ENCODE assay signal across 13 cellular contexts in the genomic region with DNA sequence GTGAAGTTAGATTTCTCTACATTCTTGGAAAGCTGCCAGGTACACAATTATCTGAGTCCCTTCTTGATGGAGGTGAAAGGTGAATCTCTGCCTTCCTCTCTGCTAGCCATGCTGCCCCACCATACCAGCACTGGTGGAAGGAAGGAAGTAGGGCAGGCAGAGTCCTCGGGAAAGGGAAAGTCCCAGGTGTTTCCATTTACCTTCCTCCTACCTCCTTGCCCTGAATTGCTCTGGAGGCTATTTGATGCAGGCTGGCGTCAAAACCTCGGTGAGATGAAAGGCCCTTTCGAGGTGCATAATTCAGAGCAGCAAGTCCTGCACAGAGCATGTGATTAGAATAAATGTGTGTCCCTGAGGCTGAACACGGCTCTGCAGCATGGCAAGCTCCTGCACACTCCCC.
DNase-seq lines count a peak whose midpoint lies in the region; ATAC-seq and TF ChIP-seq lines count a peak whose summit lies in the region.
"Had no signal": no experiment of that assay in that cellular context is flagged by ENCODE, and none has a peak within 500 bp of the region (broad histone marks: within the 10 kb centered on the region; RNA-seq: fewer than 3 reads in every experiment).

No MANE protein-coding gene starts in this region.

- H4K20me1 ChIP-seq in BLaER1 = no peaks in the 10 kb centered on the region

- in situ Hi-C loops in transverse colon (cut with MboI; ENCODE audit: low pct_ligation_motif_present in 1 of 4, low pct_unique_long_range_greater_than_20kb in 1 of 4, low sequenced_read_pairs in 3 of 4) = no loop called here

- H3K36me3 ChIP-seq in BLaER1 (no peaks in the 10 kb centered on the region), transverse colon (no peaks in the 10 kb centered on the region), heart left ventricle (no peaks in the 10 kb centered on the region)
- H3K36me3 ChIP-seq: HAP-1 had no signal

- TF ChIP-seq CTCF in transverse colon (IDR thresholded peaks at IDR 0.05) (no peak), heart left ventricle (IDR thresholded peaks at IDR 0.05) (no peak)

- H3K9ac ChIP-seq in BLaER1 = no peak overlapping the region

- no peak for TF ChIP-seq EP300 in transverse colon (IDR thresholded peaks at IDR 0.05; ENCODE audit: low read depth)

- H3K27me3 ChIP-seq in BLaER1 = no peaks in the 10 kb centered on the region
- H3K27me3 ChIP-seq in transverse colon = no peaks in the 10 kb centered on the region
- H3K27me3 ChIP-seq in heart left ventricle = peaks cover 0 to 10% (median 0%) of the 10 kb centered on the region in 9 donors

- no peak for ATAC-seq in heart left ventricle

- DNase-seq in SK-N-DZ (ENCODE audit: low spot score) (peak; percentile 71), mucosa of gallbladder (ENCODE audit: low spot score) (peak; percentile 12), transverse colon (peak; percentile 15), heart left ventricle (no peak), NCI-H128 (lab: John Stamatoyannopoulos, UW; ENCODE audit: unreplicated experiment) (no peak)
- no peak for DNase-seq in activated CD4-positive, CD25-positive, alpha-beta regulatory T cell treated with anti-CD3 and anti-CD28 coated beads, Interleukin-2, amount 50 U/mL, for 72 hours
- DNase-seq: Caco-2; CD8-positive, alpha-beta memory T cell; DND-41; GDM1; GOT3 had no signal

- no peak overlapping the region for H3K27ac ChIP-seq in BLaER1
- no peak overlapping the region for H3K27ac ChIP-seq in transverse colon
- no peak overlapping the region for H3K27ac ChIP-seq in heart left ventricle

- H3K4me2 ChIP-seq in BLaER1 = peak overlapping the region; percentile 20

- H3K9me3 ChIP-seq in BLaER1 (peaks cover 19% of the 10 kb centered on the region), transverse colon (peaks cover 0 to 4% of the 10 kb centered on the region in 2 donors), heart left ventricle (peaks cover 0 to 13% (median 6%) of the 10 kb centered on the region in 12 donors)
- H3K9me3 ChIP-seq: Caco-2, HAP-1 had no signal

- intact Hi-C loops in transverse colon (cut with DNase I; ENCODE audit: low total_unique reads) = no loop called here
- intact Hi-C loops in heart left ventricle (cut with DNase I) = no loop called here

- H3K4me1 ChIP-seq in BLaER1 = peaks cover 42% of the 10 kb centered on the region
- no peaks in the 10 kb centered on the region for H3K4me1 ChIP-seq in transverse colon
- H3K4me1 ChIP-seq in heart left ventricle = peaks cover 0 to 6% (median 0%) of the 10 kb centered on the region in 12 donors
- H3K4me1 ChIP-seq: Caco-2, HAP-1 had no signal

- TF ChIP-seq POLR2A in transverse colon (IDR thresholded peaks at IDR 0.05) (no peak), heart left ventricle (IDR thresholded peaks at IDR 0.05) (no peak)

- WGBS in transverse colon (ENCODE audit: low coverage in 1 of 2), 2 donors = 31% methylated on average over 5 of the region's 5 CpGs; no CpG with 5 or more reads in 1 of the 2 donors
- WGBS in heart left ventricle, 4 donors = 41 to 58% (median 53%) methylated on average over 5 of the region's 5 CpGs

- no peak overlapping the region for H3K4me3 ChIP-seq in BLaER1
- no peak overlapping the region for H3K4me3 ChIP-seq in transverse colon
- H3K4me3 ChIP-seq in heart left ventricle = no peak overlapping the region
- H3K4me3 ChIP-seq: HAP-1 had no signal

Comparison
In these comparisons a context has a peak if more than half of its experiments do, and no peak if none do; other contexts are left out.
1. DNase-seq: peak in SK-N-DZ (single experiment), mucosa of gallbladder (single experiment) and transverse colon (single experiment); none in activated CD4-positive, CD25-positive, alpha-beta regulatory T cell treated with anti-CD3 and anti-CD28 coated beads, Interleukin-2, amount 50 U/mL, for 72 hours (single experiment), heart left ventricle (0 of 5) and NCI-H128 (single experiment).